In the genomic region with DNA sequence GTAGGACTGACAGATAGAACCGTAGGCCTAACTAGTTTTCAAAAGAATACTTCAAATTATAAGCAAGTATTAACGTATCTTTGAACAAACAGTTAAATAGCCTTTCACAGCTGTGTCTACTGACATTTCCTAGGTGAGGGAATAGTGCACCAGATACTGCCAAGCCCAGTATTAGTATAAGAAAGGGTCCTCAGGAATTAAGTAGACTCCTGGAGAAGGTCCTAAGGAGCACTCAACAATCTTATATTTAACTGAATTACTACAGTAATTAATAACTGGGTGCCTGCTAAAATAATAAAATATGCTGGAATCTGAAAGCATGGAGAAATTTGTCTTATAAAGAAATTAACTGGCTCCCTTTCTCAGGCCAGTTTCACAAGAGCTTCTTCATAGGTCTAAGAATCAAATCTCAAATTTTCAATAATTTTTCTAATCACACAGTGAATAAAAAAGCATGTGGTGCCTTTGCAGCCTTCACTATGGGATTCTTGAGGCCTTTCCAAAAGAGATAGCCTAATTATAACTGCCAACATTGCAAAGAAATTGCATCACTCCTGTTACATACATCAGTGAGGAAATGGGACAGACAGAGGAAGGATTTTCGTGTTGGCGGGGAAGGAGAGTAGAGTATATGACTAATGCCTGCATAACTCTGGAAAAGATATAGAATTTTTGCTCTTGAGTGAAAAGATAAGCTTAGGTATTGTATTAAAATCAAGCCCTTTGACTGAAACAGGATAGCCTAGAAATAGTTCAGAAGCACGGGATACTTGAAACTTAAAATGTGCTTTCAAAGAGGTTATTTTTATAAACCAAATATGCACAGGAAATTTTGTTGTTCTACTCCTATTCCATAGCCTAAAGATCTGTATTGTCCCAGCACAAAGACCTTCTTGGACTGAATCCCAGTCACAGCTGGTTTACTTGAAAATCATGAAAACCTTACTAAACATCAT, we compare ENCODE assay signal across 9 cellular contexts.
A peak's percentile ranks its signal among the peaks of the same experiment; 100 is the strongest.
DNase-seq lines count a peak whose midpoint lies in the region; ATAC-seq, FAIRE-seq and TF ChIP-seq lines count a peak whose summit lies in the region.
"Had no signal": no experiment of that assay in that cellular context is flagged by ENCODE, and none has a peak within 500 bp of the region (broad histone marks: within the 10 kb centered on the region; RNA-seq: fewer than 3 reads in every experiment).

No MANE protein-coding gene starts in this region.

- no peaks in the 10 kb centered on the region for H3K79me2 ChIP-seq in HCT116 (ENCODE audit: insufficient read depth, low read length)

- CTCF ChIA-PET in HCT116 (lab: Charles Lee): interaction anchor here (1.0 kb wide), 1 partner anchor 322 kb away, joined by 3 read pairs; no protein-coding TSS in a partner anchor

- no peak for TF ChIP-seq POLR2A in HCT116 (IDR thresholded peaks at IDR 0.05; ENCODE audit: borderline replicate concordance, extremely low read depth, insufficient read depth, insufficient read length)

- H3K36me3 ChIP-seq in HCT116 (ENCODE audit: control insufficient read depth in 1 of 2, insufficient read depth in 2 of 2, low read length in 2 of 2): no peaks in the 10 kb centered on the region
- no peaks in the 10 kb centered on the region for H3K36me3 ChIP-seq in SJSA1

- TF ChIP-seq CTCF in HCT116 (IDR thresholded peaks at IDR 0.05 in 2 of 3, conservative IDR thresholded peaks at IDR 0.05 in 1 of 3; ENCODE audit: borderline replicate concordance in 1 of 3, insufficient read depth in 1 of 3, low read depth in 2 of 3, low read length in 2 of 3): no peak

- H3K4me3 ChIP-seq in HCT116 (replicated peaks in 1 of 2; ENCODE audit: low read depth in 1 of 2, low read length in 2 of 2) (no peak overlapping the region), SJSA1 (no peak overlapping the region)

- H3K9me3 ChIP-seq in HCT116 (ENCODE audit: control insufficient read depth in 1 of 2, insufficient read depth in 1 of 2, low read depth in 1 of 2, low read length in 2 of 2): no peaks in the 10 kb centered on the region
- no peaks in the 10 kb centered on the region for H3K9me3 ChIP-seq in SJSA1 (replicated peaks)

- TF ChIP-seq RAD21 in HCT116 (IDR thresholded peaks at IDR 0.05; ENCODE audit: low read depth): no peak

- H3K4me1 ChIP-seq in HCT116 (ENCODE audit: control insufficient read depth in 1 of 2, insufficient read depth in 2 of 2, low read length in 2 of 2): peaks cover 2 to 4% of the 10 kb centered on the region in 2 experiments; a peak in 1 of 4 replicates
- H3K4me1 ChIP-seq in SJSA1 (replicated peaks): peaks cover 34% of the 10 kb centered on the region

- H4K20me1 ChIP-seq in HCT116 (ENCODE audit: insufficient read depth): no peaks in the 10 kb centered on the region

- ATAC-seq in HCT116: no peak
- no peak for ATAC-seq in HG03095 (IDR thresholded peaks at IDR 0.05; ENCODE audit: unreplicated experiment)

- H3K27me3 ChIP-seq in HCT116 (ENCODE audit: insufficient read depth, low read length) (no peaks in the 10 kb centered on the region), SJSA1 (replicated peaks) (no peaks in the 10 kb centered on the region)

- intact Hi-C loops in HCT116 (cut with micrococcal nuclease): no loop called here

- RAD21 ChIA-PET in HCT116 (lab: Charles Lee; ENCODE audit: low non-redundant PET in 1 of 2, low total read pairs in 2 of 2, uncharacterized antibody in 2 of 2, unreplicated experiment in 2 of 2): no interaction called here

- no TSS peak for BruUV-seq in HCT116 (replicated peaks; lab: Mats Ljungman, UMichigan)

- H3K9ac ChIP-seq in HCT116 (ENCODE audit: low read length): no peak overlapping the region

- H3K4me2 ChIP-seq in HCT116 (ENCODE audit: low read length): no peak overlapping the region

- peak; percentile 40 for DNase-seq in HCT116 (ENCODE audit: low read depth, low spot score)
- DNase-seq in SJSA1 (ENCODE audit: low read depth in 1 of 2, low spot score in 2 of 2): peak; percentile 58 to 77
- peak; percentile 77 for DNase-seq in fibroblast of gingiva (ENCODE audit: low read depth)
- peak; percentile 77 for DNase-seq in putamen (ENCODE audit: low spot score)
- no peak for DNase-seq in GM19239 (ENCODE audit: insufficient read length, low spot score)
- no peak for DNase-seq in GOT3 (lab: John Stamatoyannopoulos, UW)
- DNase-seq in RPMI8226: no peak
- DNase-seq: NCI-H1092 had no signal

- POLR2A ChIA-PET in HCT116 (lab: Charles Lee): no interaction called here

- H3K9me2 ChIP-seq in HCT116 (ENCODE audit: insufficient read depth): no peaks in the 10 kb centered on the region

- no peak overlapping the region for H2AFZ ChIP-seq in HCT116 (ENCODE audit: low read depth, low read length, poor library complexity, severe bottlenecking)

- FAIRE-seq in GM19239 (lab: Jason Lieb, UNC): no peak

- H3K27ac ChIP-seq in HCT116 (ENCODE audit: low read depth, low read length) (no peak overlapping the region), SJSA1 (peak overlapping the region; percentile 85)

TF ChIP-seq in HCT116, 20 proteins besides CTCF, POLR2A, EP300 and RAD21:
- TF ChIP-seq, protein P1, sequence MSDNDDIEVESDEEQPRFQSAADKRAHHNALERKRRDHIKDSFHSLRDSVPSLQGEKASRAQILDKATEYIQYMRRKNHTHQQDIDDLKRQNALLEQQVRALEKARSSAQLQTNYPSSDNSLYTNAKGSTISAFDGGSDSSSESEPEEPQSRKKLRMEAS (IDR thresholded peaks at IDR 0.05): no peak
- peak; percentile 96 for TF ChIP-seq CEBPB (IDR thresholded peaks at IDR 0.05; ENCODE audit: low read depth)
- no peak for TF ChIP-seq EZH2 (IDR thresholded peaks at IDR 0.05)
- TF ChIP-seq JUND (IDR thresholded peaks at IDR 0.05): peak; percentile 37; the same call in 1 of the 2 replicates
- peak; percentile 43; the same call in 1 of the 2 replicates for TF ChIP-seq SP1 (IDR thresholded peaks at IDR 0.05; ENCODE audit: low read depth)
- no peak for TF ChIP-seq TCF7L2 (IDR thresholded peaks at IDR 0.05; ENCODE audit: borderline replicate concordance, extremely low read depth, insufficient read depth, insufficient read length)
- 0 out of 2 replicates have a peak, but pooled peaks have one; percentile 12 for TF ChIP-seq EGR1 (IDR thresholded peaks at IDR 0.05; ENCODE audit: low read depth)
- TF ChIP-seq, protein P2, sequence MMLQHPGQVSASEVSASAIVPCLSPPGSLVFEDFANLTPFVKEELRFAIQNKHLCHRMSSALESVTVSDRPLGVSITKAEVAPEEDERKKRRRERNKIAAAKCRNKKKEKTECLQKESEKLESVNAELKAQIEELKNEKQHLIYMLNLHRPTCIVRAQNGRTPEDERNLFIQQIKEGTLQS (IDR thresholded peaks at IDR 0.05): peak; percentile 72
- TF ChIP-seq CBX3 (IDR thresholded peaks at IDR 0.05; ENCODE audit: low read depth): peak; percentile 36; the same call in 1 of the 2 replicates
- TF ChIP-seq SIN3A (IDR thresholded peaks at IDR 0.05; ENCODE audit: low read depth): no peak; the same call in 1 of the 2 replicates
- TF ChIP-seq FOSL1 (IDR thresholded peaks at IDR 0.05; ENCODE audit: low read depth): 0 out of 2 replicates have a peak, but pooled peaks have one; percentile 25

Comparison
In these comparisons a context has a peak if more than half of its experiments do, and no peak if none do; other contexts are left out.
1. DNase-seq: peak in HCT116 (single experiment), SJSA1 (2 of 2), fibroblast of gingiva (single experiment) and putamen (single experiment); none in GM19239 (single experiment), GOT3 (single experiment) and RPMI8226 (single experiment).